ENCODE assay signal across 8 cellular contexts in genomic region chr6:31794866-31795615, GRCh38. TPM values are rescaled to one million over a fixed set of nuclear protein-coding genes. Genes with fewer than 3 reads are reported as not detected.
A peak's percentile ranks its signal among the peaks of the same experiment; 100 is the strongest.
DNase-seq lines count a peak whose midpoint lies in the region; ATAC-seq and TF ChIP-seq lines count a peak whose summit lies in the region.

No MANE protein-coding gene starts in this region.

- H2AFZ ChIP-seq in PC-3 (ENCODE audit: low read length) = peak overlapping the region; percentile 91

- H3K79me2 ChIP-seq in PC-3 (ENCODE audit: low read length) = peaks cover 48% of the 10 kb centered on the region

- intact Hi-C loops in PC-3 (cut with micrococcal nuclease) = loop anchor here (2.0 kb wide), 2 partner anchors 20 to 36 kb away; partner anchors contain the start of genes HSPA1A and HSPA1L

- TSS peak; percentile 45 for BruUV-seq in PC-3 (replicated peaks; lab: Mats Ljungman, UMichigan)

- H3K4me1 ChIP-seq in PC-3 (ENCODE audit: insufficient read depth, low read length) (peaks cover 24% of the 10 kb centered on the region), ectodermal cell (ENCODE audit: control insufficient read depth, insufficient read depth, low read length) (peaks cover 4% of the 10 kb centered on the region), mucosa of rectum (ENCODE audit: control insufficient read depth in 2 of 2, insufficient read depth in 2 of 2, low read length in 2 of 2) (peaks cover 10 to 13% of the 10 kb centered on the region in 2 donors)

- CTCF ChIA-PET in PC-3 (lab: Charles Lee) = interaction anchor here (0.5 to 1.1 kb wide), 3 partner anchors 12 to 32 kb away, joined by 3 to 8 read pairs (median 5); partner anchors contain the start of genes HSPA1B and LSM2

- no peaks in the 10 kb centered on the region for H3K27me3 ChIP-seq in PC-3 (ENCODE audit: low read length)
- no peaks in the 10 kb centered on the region for H3K27me3 ChIP-seq in ectodermal cell (ENCODE audit: control insufficient read depth, insufficient read depth, low read length, poor library complexity, severe bottlenecking)
- no peaks in the 10 kb centered on the region for H3K27me3 ChIP-seq in mucosa of rectum (ENCODE audit: control insufficient read depth in 2 of 2, insufficient read depth in 2 of 2, low read length in 2 of 2)

- H3K4me3 ChIP-seq in PC-3 (ENCODE audit: low read length) = peak overlapping the region; percentile 87
- peak overlapping the region; percentile 98 for H3K4me3 ChIP-seq in ectodermal cell (ENCODE audit: insufficient read depth, low read depth, low read length)
- peak overlapping the region; percentile 91 to 93 for H3K4me3 ChIP-seq in mucosa of rectum (ENCODE audit: low read length in 2 of 2)

- H3K36me3 ChIP-seq in PC-3 (ENCODE audit: low read depth, low read length) (peaks cover 18% of the 10 kb centered on the region), ectodermal cell (ENCODE audit: control insufficient read depth, insufficient read depth, low read length) (peaks cover 8% of the 10 kb centered on the region), mucosa of rectum (ENCODE audit: control insufficient read depth in 2 of 2, insufficient read depth in 2 of 2, low read length in 2 of 2) (peaks cover 3 to 12% of the 10 kb centered on the region in 2 donors)

- DNase-seq in DMS114 treated with DMSO at 0.1 percent for 48 hours (lab: John Stamatoyannopoulos, UW; ENCODE audit: unreplicated experiment) (peak; percentile 71), PC-3 (no peak), NCI-H1436 treated with DMSO at 0.1 percent for 48 hours (lab: John Stamatoyannopoulos, UW) (no peak), NOMO-1 (lab: John Stamatoyannopoulos, UW; ENCODE audit: unreplicated experiment in 2 of 2) (no peak)

- ATAC-seq in GM21723 (IDR thresholded peaks at IDR 0.05; ENCODE audit: unreplicated experiment) = peak; percentile 16
- ATAC-seq in PC-3 = peak; percentile 16
- ATAC-seq in HG02973 (IDR thresholded peaks at IDR 0.05; ENCODE audit: unreplicated experiment) = no peak

- no peaks in the 10 kb centered on the region for H3K9me2 ChIP-seq in PC-3 (replicated peaks; ENCODE audit: low read length)

- H3K4me2 ChIP-seq in PC-3 (ENCODE audit: low read length) = peak overlapping the region; percentile 95

- POLR2A ChIA-PET in PC-3 (lab: Charles Lee; ENCODE audit: unreplicated experiment) = interaction anchor here (0.6 to 0.9 kb wide), 2 partner anchors 17 to 20 kb away, joined by 3 to 11 read pairs; partner anchors contain the start of gene VWA7

- H3K9me3 ChIP-seq in PC-3 (ENCODE audit: low read length) (no peaks in the 10 kb centered on the region), ectodermal cell (ENCODE audit: control insufficient read depth, low read length) (no peaks in the 10 kb centered on the region), mucosa of rectum (ENCODE audit: control insufficient read depth in 2 of 2, low read length in 2 of 2) (no peaks in the 10 kb centered on the region)

- no peaks in the 10 kb centered on the region for H3F3A ChIP-seq in PC-3 (ENCODE audit: low read length, unreplicated experiment)

- TF ChIP-seq CTCF in PC-3 (conservative IDR thresholded peaks at IDR 0.05; ENCODE audit: low read depth, low read length) = no peak

- H3K27ac ChIP-seq in PC-3 (ENCODE audit: low read length) (peak overlapping the region; percentile 84), ectodermal cell (ENCODE audit: insufficient read depth, low read depth, low read length, poor library complexity, severe bottlenecking) (peak overlapping the region; percentile 93), mucosa of rectum (ENCODE audit: low read depth in 2 of 2, low read length in 2 of 2) (peak overlapping the region; percentile 83 to 85)

- H3K9ac ChIP-seq in PC-3 (ENCODE audit: low read length) (peak overlapping the region; percentile 99), mucosa of rectum (ENCODE audit: low read depth in 1 of 2, low read length in 2 of 2) (peak overlapping the region; percentile 89 to 98)

- H4K20me1 ChIP-seq in PC-3 (ENCODE audit: low read length) = no peaks in the 10 kb centered on the region

- WGBS in ectodermal cell, 2 experiments = 0 to 1% methylated on average over 44 of the region's 44 CpGs

RNA-seq across cellular contexts. Expression of gene VARS1, which starts 0.5 kb away (rescaled TPM):
- total RNA-seq in PC-3 (2014; rRNA removed) = 89.8 and 130 TPM in 2 replicates
- 113 TPM for polyA plus RNA-seq in ectodermal cell (2013, experiment 1 of 4)
- 95.5 TPM for polyA plus RNA-seq in ectodermal cell (2013, experiment 2 of 4)
- polyA plus RNA-seq in ectodermal cell (2013, experiment 3 of 4) = 60.3 TPM
- 60.5 TPM for polyA plus RNA-seq in ectodermal cell (2013, experiment 4 of 4)

RNA-seq across cellular contexts. Expression of gene LSM2, which starts 11.7 kb away (rescaled TPM):
- total RNA-seq in PC-3 (2014; rRNA removed) = 93.7 and 143 TPM in 2 replicates
- 150 TPM for polyA plus RNA-seq in ectodermal cell (2013, experiment 1 of 4)
- 155 TPM for polyA plus RNA-seq in ectodermal cell (2013, experiment 2 of 4)
- 131 TPM for polyA plus RNA-seq in ectodermal cell (2013, experiment 3 of 4)
- 136 TPM for polyA plus RNA-seq in ectodermal cell (2013, experiment 4 of 4)

RNA-seq across cellular contexts. Expression of gene VWA7, which starts 17.9 kb away (rescaled TPM):
- 0.98 and 1.9 TPM in 2 replicates for total RNA-seq in PC-3 (2014; rRNA removed)
- polyA plus RNA-seq in ectodermal cell (2013, experiment 1 of 4) = 0.63 TPM
- polyA plus RNA-seq in ectodermal cell (2013, experiment 2 of 4) = 1.5 TPM
- 0.37 TPM for polyA plus RNA-seq in ectodermal cell (2013, experiment 3 of 4)
- 0.97 TPM for polyA plus RNA-seq in ectodermal cell (2013, experiment 4 of 4)

RNA-seq across cellular contexts. Expression of gene HSPA1L, which starts 20.0 kb away (rescaled TPM):
- 0.26 and 0.69 TPM in 2 replicates for total RNA-seq in PC-3 (2014; rRNA removed)
- 1.1 TPM for polyA plus RNA-seq in ectodermal cell (2013, experiment 1 of 4)
- polyA plus RNA-seq in ectodermal cell (2013, experiment 2 of 4) = 1.5 TPM
- 1.2 TPM for polyA plus RNA-seq in ectodermal cell (2013, experiment 3 of 4)
- polyA plus RNA-seq in ectodermal cell (2013, experiment 4 of 4) = 1.5 TPM

RNA-seq across cellular contexts. Expression of gene HSPA1A, which starts 20.3 kb away (rescaled TPM):
- total RNA-seq in PC-3 (2014; rRNA removed) = 269 and 324 TPM in 2 replicates
- polyA plus RNA-seq in ectodermal cell (2013, experiment 1 of 4) = 62.5 TPM
- 38.8 TPM for polyA plus RNA-seq in ectodermal cell (2013, experiment 2 of 4)
- polyA plus RNA-seq in ectodermal cell (2013, experiment 3 of 4) = 46.0 TPM
- polyA plus RNA-seq in ectodermal cell (2013, experiment 4 of 4) = 53.0 TPM
